1 cellular context compared by ENCODE assay signal in the genomic region with DNA sequence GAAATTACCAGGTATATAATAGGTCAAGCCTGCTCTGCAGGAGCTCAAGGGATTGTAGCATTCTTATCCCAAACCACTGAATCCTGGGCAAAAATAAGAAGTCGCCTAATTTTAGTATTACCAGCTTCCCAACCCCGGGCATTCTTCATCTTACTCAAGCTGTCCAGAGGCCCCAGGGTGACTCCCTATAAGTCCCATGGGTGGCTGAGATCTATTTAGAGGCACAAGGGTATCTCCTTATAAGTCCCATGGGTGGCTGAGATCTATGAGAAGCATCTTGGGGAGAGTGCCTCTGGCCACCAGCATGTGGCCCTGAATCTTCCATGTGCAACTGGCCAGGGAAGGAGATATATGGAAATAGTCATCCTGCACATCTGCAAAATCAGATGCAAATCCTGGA.
A peak's percentile ranks its signal among the peaks of the same experiment; 100 is the strongest.
TF ChIP-seq lines count a peak whose summit lies in the region.

No MANE protein-coding gene starts in this region.

TF ChIP-seq in endothelial cell of umbilical vein, 7 proteins besides CTCF, POLR2A, EP300 and RAD21:
- TF ChIP-seq MYC (IDR thresholded peaks at IDR 0.05; ENCODE audit: low read depth, low read length) (no peak), EZH2 (IDR thresholded peaks at IDR 0.05; ENCODE audit: borderline replicate concordance, low read depth, low read length, severe bottlenecking) (peak; percentile 38)
- TF ChIP-seq, protein P1, sequence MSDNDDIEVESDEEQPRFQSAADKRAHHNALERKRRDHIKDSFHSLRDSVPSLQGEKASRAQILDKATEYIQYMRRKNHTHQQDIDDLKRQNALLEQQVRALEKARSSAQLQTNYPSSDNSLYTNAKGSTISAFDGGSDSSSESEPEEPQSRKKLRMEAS (IDR thresholded peaks at IDR 0.05; ENCODE audit: insufficient read depth, insufficient read length) = no peak
